In the genomic region with DNA sequence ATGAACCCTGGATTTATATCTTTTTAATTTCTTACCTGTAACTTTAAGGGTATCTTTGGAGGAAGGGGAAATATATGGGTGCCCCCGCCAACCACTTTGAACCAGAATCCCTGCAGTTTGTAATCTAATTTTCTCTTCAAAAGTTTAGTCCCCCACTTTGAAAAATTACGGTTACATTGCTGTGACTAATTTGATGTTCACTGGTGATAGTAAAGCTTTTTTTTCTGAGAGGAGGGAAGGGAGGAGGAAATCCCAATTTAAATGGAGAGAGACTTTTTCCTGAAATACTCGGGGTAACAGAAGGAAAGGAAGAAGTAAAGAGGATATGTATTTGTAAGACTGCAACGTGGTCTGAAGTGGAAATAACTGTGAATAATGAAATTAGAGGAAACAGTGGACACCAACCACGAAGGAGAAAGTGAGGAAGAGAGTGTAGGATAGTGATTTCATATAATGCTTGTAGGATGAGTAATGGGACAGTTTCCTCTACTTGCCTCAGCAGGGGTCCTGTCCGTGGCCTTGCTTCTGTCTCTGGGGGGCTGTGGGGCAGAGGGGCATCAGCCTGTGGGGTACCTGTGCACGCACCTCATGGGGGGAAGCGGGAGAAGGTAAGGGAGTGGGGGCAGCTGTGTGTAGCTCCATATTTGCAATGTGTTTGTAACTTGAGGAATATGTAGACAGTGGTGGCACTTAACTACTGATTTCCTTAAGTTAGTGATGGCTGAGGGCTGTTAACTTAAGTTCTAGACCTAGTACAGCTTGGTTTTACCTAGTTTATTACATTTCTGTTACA, we compare ENCODE assay signal across 23 cellular contexts.
DNase-seq lines count a peak whose midpoint lies in the region; ATAC-seq, FAIRE-seq and TF ChIP-seq lines count a peak whose summit lies in the region.
"Had no signal": no experiment of that assay in that cellular context is flagged by ENCODE, and none has a peak within 500 bp of the region (broad histone marks: within the 10 kb centered on the region; RNA-seq: fewer than 3 reads in every experiment).

No MANE protein-coding gene starts in this region.

- H3K9me1 ChIP-seq in endothelial cell of umbilical vein (replicated peaks; ENCODE audit: control insufficient read depth, extremely low read depth, insufficient read depth, low read length) = no peaks in the 10 kb centered on the region

- no peak for TF ChIP-seq POLR2A in endothelial cell of umbilical vein (IDR thresholded peaks at IDR 0.05; ENCODE audit: low read depth, low read length)
- TF ChIP-seq POLR2A in stomach (IDR thresholded peaks at IDR 0.05) = no peak

- FAIRE-seq in endothelial cell of umbilical vein (lab: Jason Lieb, UNC) = peak; percentile 8
- FAIRE-seq: GM12891 had no signal

- WGBS in GM23248 (ENCODE audit: low coverage in 1 of 2, low lambda C conversion rate in 2 of 2, missing lambda C conversion rate in 2 of 2), 2 experiments = 47 to 52% methylated on average over 8 of the region's 8 CpGs
- WGBS in stomach, 5 donors = 77 to 85% (median 82%) methylated on average over 8 of the region's 8 CpGs

- no peaks in the 10 kb centered on the region for H3K79me2 ChIP-seq in GM23248 (ENCODE audit: insufficient read depth)
- no peaks in the 10 kb centered on the region for H3K79me2 ChIP-seq in endothelial cell of umbilical vein (ENCODE audit: control insufficient read depth, insufficient read depth, low read length)

- no TSS peak for BruUV-seq in endothelial cell of umbilical vein (replicated peaks; lab: Mats Ljungman, UMichigan)

- CTCF ChIA-PET in endothelial cell of umbilical vein (lab: Charles Lee) = interaction anchor here (1.2 to 1.4 kb wide), 2 partner anchors 21 to 74 kb away, joined by 3 to 4 read pairs; no protein-coding TSS in a partner anchor

- intact Hi-C loops in endothelial cell of umbilical vein (cut with micrococcal nuclease) (no loop called here), stomach (cut with DNase I; ENCODE audit: low total_unique reads) (no loop called here)

- H3K36me3 ChIP-seq in GM23248 (ENCODE audit: low read depth) = no peaks in the 10 kb centered on the region
- H3K36me3 ChIP-seq in endothelial cell of umbilical vein (ENCODE audit: control insufficient read depth in 2 of 2, extremely low read depth in 1 of 2, insufficient read depth in 2 of 2, low read length in 2 of 2) = no peaks in the 10 kb centered on the region
- H3K36me3 ChIP-seq in stomach = no peaks in the 10 kb centered on the region
- H3K36me3 ChIP-seq: lower lobe of right lung, spleen, thyroid gland had no signal

- ATAC-seq in HG02938 (IDR thresholded peaks at IDR 0.05; ENCODE audit: unreplicated experiment) (no peak), left lobe of liver (no peak), GM18907 (IDR thresholded peaks at IDR 0.05; ENCODE audit: unreplicated experiment) (no peak)

- no peak for TF ChIP-seq CTCF in endothelial cell of umbilical vein (IDR thresholded peaks at IDR 0.05; ENCODE audit: extremely low read depth in 1 of 2, insufficient read depth in 1 of 2, low read depth in 1 of 2, low read length in 2 of 2)
- TF ChIP-seq CTCF in stomach (IDR thresholded peaks at IDR 0.05) = no peak

- peak overlapping the region; percentile 45 for H3K4me2 ChIP-seq in GM23248 (ENCODE audit: unreplicated experiment)
- H3K4me2 ChIP-seq in endothelial cell of umbilical vein (ENCODE audit: insufficient read depth, low read length) = no peak overlapping the region

- H3K9me2 ChIP-seq in GM23248 (ENCODE audit: insufficient read depth) = no peaks in the 10 kb centered on the region

- peaks cover 22% of the 10 kb centered on the region for H3F3A ChIP-seq in GM23248 (ENCODE audit: insufficient read depth)

- no peaks in the 10 kb centered on the region for H3K27me3 ChIP-seq in GM23248 (replicated peaks; ENCODE audit: insufficient read depth)
- no peaks in the 10 kb centered on the region for H3K27me3 ChIP-seq in endothelial cell of umbilical vein (ENCODE audit: control insufficient read depth in 2 of 2, insufficient read depth in 2 of 2, low read length in 2 of 2)
- H3K27me3 ChIP-seq in stomach = no peaks in the 10 kb centered on the region
- H3K27me3 ChIP-seq: thyroid gland had no signal

- peak; percentile 60 for DNase-seq in GM23248
- peak; percentile 20 for DNase-seq in RPMI7951 (ENCODE audit: low read depth)
- no peak for DNase-seq in endothelial cell of umbilical vein (ENCODE audit: low read depth, low spot score)
- DNase-seq in stomach = no peak
- no peak for DNase-seq in left lobe of liver (ENCODE audit: low spot score)
- DNase-seq: activated CD4-positive, alpha-beta T cell treated with anti-CD3 and anti-CD28 coated beads, Interleukin-2, amount 50 U/mL, for 4 hours; activated CD8-positive, alpha-beta memory T cell treated with anti-CD3 and anti-CD28 coated beads, Interleukin-2, amount 50 U/mL, for 48 hours; cortex of kidney; head of caudate nucleus; lower lobe of right lung; MM.1S; NCI-H1436 treated with DMSO at 0.1 percent for 48 hours; NCI-H2171; NCI-H524 treated with DMSO at 0.1 percent for 48 hours; RPMI8226; spleen; stimulated activated CD4-positive, alpha-beta T cell treated with anti-CD3 and anti-CD28 coated beads, Interleukin-4, amount 100 ng/mL, for 1 hour; stimulated activated naive CD4-positive, alpha-beta T cell; thyroid gland had no signal

- H3K9ac ChIP-seq in GM23248 (peak overlapping the region; percentile 17; the same call in 1 of the 2 replicates), endothelial cell of umbilical vein (replicated peaks; ENCODE audit: extremely low read depth, insufficient read depth, low read length) (no peak overlapping the region)

- dilution Hi-C loops in endothelial cell of umbilical vein (cut with MboI; ENCODE audit: extremely low pct_ligation_motif_present, low sequenced_read_pairs) = no loop called here

- POLR2A ChIA-PET in endothelial cell of umbilical vein (lab: Charles Lee) = no interaction called here

- in situ Hi-C loops in GM23248 (cut with MboI) = no loop called here

- H3K9me3 ChIP-seq in GM23248 (ENCODE audit: low read depth) (no peaks in the 10 kb centered on the region), endothelial cell of umbilical vein (replicated peaks; ENCODE audit: control insufficient read depth, insufficient read depth, low read length) (no peaks in the 10 kb centered on the region), stomach (no peaks in the 10 kb centered on the region)
- H3K9me3 ChIP-seq: lower lobe of right lung, spleen, thyroid gland had no signal

- H4K20me1 ChIP-seq in GM23248 (ENCODE audit: insufficient read depth) = no peaks in the 10 kb centered on the region
- no peaks in the 10 kb centered on the region for H4K20me1 ChIP-seq in endothelial cell of umbilical vein (replicated peaks; ENCODE audit: control insufficient read depth, extremely low read depth, insufficient read depth, low read length)

- no peak for TF ChIP-seq EP300 in stomach (IDR thresholded peaks at IDR 0.05)

- H3K27ac ChIP-seq in GM23248 (peak overlapping the region; percentile 34), endothelial cell of umbilical vein (ENCODE audit: insufficient read depth, low read depth, low read length) (no peak overlapping the region), stomach (peak overlapping the region in 3 of 5 donors; percentile 8 to 56 (median 37))
- H3K27ac ChIP-seq: lower lobe of right lung, SK-N-MC, thyroid gland had no signal

- H3K4me3 ChIP-seq in GM23248 = no peak overlapping the region
- H3K4me3 ChIP-seq in endothelial cell of umbilical vein (replicated peaks in 1 of 3; ENCODE audit: insufficient read depth in 1 of 3, low read depth in 1 of 3, low read length in 3 of 3) = no peak overlapping the region
- H3K4me3 ChIP-seq in stomach = no peak overlapping the region
- H3K4me3 ChIP-seq: lower lobe of right lung, SK-N-MC, spleen, thyroid gland had no signal

- H2AFZ ChIP-seq in GM23248 = no peak overlapping the region
- no peak overlapping the region for H2AFZ ChIP-seq in endothelial cell of umbilical vein (ENCODE audit: low read depth, low read length)

- H3K4me1 ChIP-seq in GM23248 (ENCODE audit: insufficient read depth) = peaks cover 35% of the 10 kb centered on the region
- H3K4me1 ChIP-seq in endothelial cell of umbilical vein (ENCODE audit: control insufficient read depth, extremely low read depth, insufficient read depth, low read length) = peaks cover 18% of the 10 kb centered on the region
- H3K4me1 ChIP-seq in stomach = peaks cover 0 to 28% (median 5%) of the 10 kb centered on the region in 4 donors
- H3K4me1 ChIP-seq: thyroid gland had no signal

TF ChIP-seq in endothelial cell of umbilical vein, 7 proteins besides CTCF, POLR2A, EP300 and RAD21:
- TF ChIP-seq, protein P1, sequence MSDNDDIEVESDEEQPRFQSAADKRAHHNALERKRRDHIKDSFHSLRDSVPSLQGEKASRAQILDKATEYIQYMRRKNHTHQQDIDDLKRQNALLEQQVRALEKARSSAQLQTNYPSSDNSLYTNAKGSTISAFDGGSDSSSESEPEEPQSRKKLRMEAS (IDR thresholded peaks at IDR 0.05; ENCODE audit: insufficient read depth, insufficient read length) = no peak
- TF ChIP-seq JUN (IDR thresholded peaks at IDR 0.05; ENCODE audit: borderline replicate concordance, insufficient read depth, insufficient read length, low read depth) = no peak
- no peak for TF ChIP-seq GATA2 (IDR thresholded peaks at IDR 0.05; ENCODE audit: insufficient read depth, insufficient read length, low read depth, low read length)
- TF ChIP-seq EZH2 (IDR thresholded peaks at IDR 0.05; ENCODE audit: borderline replicate concordance, low read depth, low read length, severe bottlenecking) = no peak
- no peak for TF ChIP-seq MYC (IDR thresholded peaks at IDR 0.05; ENCODE audit: low read depth, low read length)
- no peak for TF ChIP-seq FOS (IDR thresholded peaks at IDR 0.05; ENCODE audit: borderline replicate concordance, insufficient read depth, low read length)
- TF ChIP-seq POLR2AphosphoS5 (IDR thresholded peaks at IDR 0.05; ENCODE audit: insufficient read depth, low read depth, low read length) = no peak

Comparison
In these comparisons a context has a peak if more than half of its experiments do, and no peak if none do; other contexts are left out.
1. DNase-seq: peak in GM23248 (single experiment) and RPMI7951 (single experiment); none in endothelial cell of umbilical vein (single experiment), stomach (single experiment) and left lobe of liver (single experiment).